Comparison of ENCODE assay signal across 12 cellular contexts in the genomic region with DNA sequence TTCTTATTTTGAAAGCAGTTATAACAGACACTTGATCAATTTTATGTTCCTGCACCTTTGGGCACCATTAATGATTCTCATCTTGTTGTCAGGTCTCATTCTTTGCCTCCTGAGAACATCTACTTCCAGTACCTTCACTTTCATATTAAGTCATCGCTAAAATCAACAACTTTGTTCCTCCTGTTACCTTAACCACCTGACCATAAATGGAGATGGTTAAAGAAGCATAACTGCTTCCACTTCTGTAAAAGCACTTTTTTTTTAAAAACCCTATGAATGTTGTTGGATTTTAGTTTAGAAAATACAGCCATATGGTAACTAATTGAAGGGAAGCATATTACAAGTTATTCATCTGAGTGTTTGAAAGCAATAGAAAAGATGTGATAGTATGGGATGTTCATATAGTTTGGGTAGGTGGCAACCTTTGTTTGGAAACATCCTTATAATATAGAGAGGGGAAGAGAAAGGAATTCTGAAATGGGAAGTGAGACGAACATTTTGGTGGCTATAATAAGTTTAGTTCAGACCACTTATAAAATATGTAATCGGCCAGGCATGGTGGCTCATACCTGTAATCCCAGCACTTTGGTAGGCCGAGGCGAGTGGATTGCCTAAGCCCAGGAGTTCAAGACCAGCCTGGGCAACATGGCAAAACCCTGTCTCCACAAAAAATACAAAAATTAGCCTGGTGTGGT. TPM values are rescaled to one million over a fixed set of nuclear protein-coding genes. Genes with fewer than 3 reads are reported as not detected.
DNase-seq lines count a peak whose midpoint lies in the region; ATAC-seq and TF ChIP-seq lines count a peak whose summit lies in the region.
"Had no signal": no experiment of that assay in that cellular context is flagged by ENCODE, and none has a peak within 500 bp of the region (broad histone marks: within the 10 kb centered on the region; RNA-seq: fewer than 3 reads in every experiment).

No MANE protein-coding gene starts in this region.

- no peak for DNase-seq in activated T-cell treated with anti-CD3 and anti-CD28 coated beads, Interleukin-2, amount 50 U/mL, for 4 hours
- DNase-seq in activated T-cell treated with anti-CD3 and anti-CD28 coated beads, Interleukin-2, amount 50 U/mL, for 1 hour: no peak
- DNase-seq in stimulated activated effector memory CD8-positive, alpha-beta T cell treated with anti-CD3 and anti-CD28 coated beads, Interleukin-12 subunit alpha, Interleukin-12 subunit beta, amount 100 ng/mL, for 72 hours (ENCODE audit: low spot score in 2 of 2): no peak
- no peak for DNase-seq in hippocampal formation (lab: John Stamatoyannopoulos, UW)
- no peak for DNase-seq in iPS-NIHi7 (ENCODE audit: extremely low spot score)
- no peak for DNase-seq in BE2C
- DNase-seq: ACHN; activated effector memory CD4-positive, alpha-beta T cell treated with Interleukin-2 at 50 U/mL for 16 hours; left ventricle myocardium superior; NCI-H1092 had no signal

- TF ChIP-seq CTCF in BE2C (IDR thresholded peaks at IDR 0.05; ENCODE audit: low read depth, low read length): no peak

- peaks cover 6% of the 10 kb centered on the region for H3K36me3 Mint-ChIP-seq in activated T-cell treated with anti-CD3 and anti-CD28 coated beads, Interleukin-2, amount 50 U/mL, for 4 hours (ENCODE audit: insufficient read depth)
- no peaks in the 10 kb centered on the region for H3K36me3 Mint-ChIP-seq in stimulated activated effector memory CD8-positive, alpha-beta T cell treated with anti-CD3 and anti-CD28 coated beads, Interleukin-12 subunit alpha, Interleukin-12 subunit beta, amount 100 ng/mL, for 72 hours

- no peaks in the 10 kb centered on the region for H3K27me3 ChIP-seq in BE2C

- H3K4me1 Mint-ChIP-seq in activated T-cell treated with anti-CD3 and anti-CD28 coated beads, Interleukin-2, amount 50 U/mL, for 4 hours (ENCODE audit: low read depth): peaks cover 8% of the 10 kb centered on the region
- H3K4me1 Mint-ChIP-seq in stimulated activated effector memory CD8-positive, alpha-beta T cell treated with anti-CD3 and anti-CD28 coated beads, Interleukin-12 subunit alpha, Interleukin-12 subunit beta, amount 100 ng/mL, for 72 hours: peaks cover 9% of the 10 kb centered on the region

- H3K27ac Mint-ChIP-seq in stimulated activated effector memory CD8-positive, alpha-beta T cell treated with anti-CD3 and anti-CD28 coated beads, Interleukin-12 subunit alpha, Interleukin-12 subunit beta, amount 100 ng/mL, for 72 hours: peak overlapping the region; percentile 51

- H3K9me3 Mint-ChIP-seq in activated T-cell treated with anti-CD3 and anti-CD28 coated beads, Interleukin-2, amount 50 U/mL, for 4 hours: no peaks in the 10 kb centered on the region
- H3K9me3 Mint-ChIP-seq in stimulated activated effector memory CD8-positive, alpha-beta T cell treated with anti-CD3 and anti-CD28 coated beads, Interleukin-12 subunit alpha, Interleukin-12 subunit beta, amount 100 ng/mL, for 72 hours: no peaks in the 10 kb centered on the region

- H3K36me3 ChIP-seq in BE2C: no peaks in the 10 kb centered on the region

- H3K4me1 ChIP-seq in BE2C: no peaks in the 10 kb centered on the region

- peak; percentile 48 to 57 for ATAC-seq in activated T-cell treated with anti-CD3 and anti-CD28 coated beads, Interleukin-2, amount 50 U/mL, for 4 hours
- ATAC-seq in HG02571 (IDR thresholded peaks at IDR 0.05; ENCODE audit: unreplicated experiment) (peak; percentile 81), HG03520 (IDR thresholded peaks at IDR 0.05; ENCODE audit: unreplicated experiment) (peak; percentile 94)
- peak; percentile 67 for ATAC-seq in stimulated activated effector memory CD8-positive, alpha-beta T cell treated with anti-CD3 and anti-CD28 coated beads, Interleukin-12 subunit alpha, Interleukin-12 subunit beta, amount 100 ng/mL, for 72 hours
- ATAC-seq: left ventricle myocardium superior had no signal

- H3K4me3 Mint-ChIP-seq in activated T-cell treated with anti-CD3 and anti-CD28 coated beads, Interleukin-2, amount 50 U/mL, for 4 hours: no peak overlapping the region
- H3K4me3 Mint-ChIP-seq in stimulated activated effector memory CD8-positive, alpha-beta T cell treated with anti-CD3 and anti-CD28 coated beads, Interleukin-12 subunit alpha, Interleukin-12 subunit beta, amount 100 ng/mL, for 72 hours: no peak overlapping the region

- H3K4me3 ChIP-seq in BE2C (ENCODE audit: low read depth, low read length): no peak overlapping the region

- no peaks in the 10 kb centered on the region for H3K27me3 Mint-ChIP-seq in activated T-cell treated with anti-CD3 and anti-CD28 coated beads, Interleukin-2, amount 50 U/mL, for 4 hours (ENCODE audit: low read depth)

- H3K9me3 ChIP-seq in BE2C: no peaks in the 10 kb centered on the region

RNA-seq across cellular contexts. Expression of a gene that starts 53.9 kb away (rescaled TPM):
- 1 to 10 TPM; 2.0 to 4.8 (median 4.0) TPM for total RNA-seq in activated T-cell treated with anti-CD3 and anti-CD28 coated beads, Interleukin-2, amount 50 U/mL, for 4 hours
- polyA plus RNA-seq in BE2C (2012; ENCODE audit: insufficient read depth, insufficient read length, low read depth): 3.0 TPM
